ENCODE assay signal across 12 cellular contexts in the genomic region with DNA sequence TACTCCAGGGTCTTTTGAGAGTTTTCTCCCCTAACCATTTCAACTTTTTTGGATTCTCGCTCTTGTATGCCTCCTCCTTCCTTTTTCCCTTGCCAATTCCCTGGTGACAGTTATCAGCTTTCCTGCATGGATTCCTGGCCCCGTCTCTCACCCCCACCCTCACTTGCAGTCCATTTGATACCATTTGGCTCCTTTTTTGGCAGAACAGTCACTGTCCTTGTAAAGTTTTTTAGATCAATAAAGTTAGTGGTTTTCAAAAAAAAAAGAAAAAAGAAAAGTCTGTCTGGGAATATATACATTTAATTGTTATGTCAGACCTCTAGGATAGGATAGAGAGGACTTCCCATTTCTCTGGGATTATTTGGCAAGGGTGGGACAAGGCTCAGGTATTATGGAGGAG. TPM values are rescaled to one million over a fixed set of nuclear protein-coding genes. Genes with fewer than 3 reads are reported as not detected.
DNase-seq lines count a peak whose midpoint lies in the region; ATAC-seq and TF ChIP-seq lines count a peak whose summit lies in the region.
"Had no signal": no experiment of that assay in that cellular context is flagged by ENCODE, and none has a peak within 500 bp of the region (broad histone marks: within the 10 kb centered on the region; RNA-seq: fewer than 3 reads in every experiment).

No MANE protein-coding gene starts in this region.

- no peak overlapping the region for H2BK120ac ChIP-seq in trophoblast cell (ENCODE audit: insufficient read depth, low read length, poor library complexity)

- H3K36me3 ChIP-seq in heart right ventricle (peaks cover 0 to 7% (median 0%) of the 10 kb centered on the region in 9 donors), trophoblast cell (ENCODE audit: control insufficient read depth in 1 of 2, insufficient read depth in 2 of 2, low read length in 2 of 2) (peaks cover 4 to 24% of the 10 kb centered on the region in 2 experiments), aorta (ENCODE audit: control insufficient read depth in 1 of 2, insufficient read depth in 2 of 2, low read length in 1 of 2) (peaks cover 0 to 2% of the 10 kb centered on the region in 2 donors)

- H3K18ac ChIP-seq in trophoblast cell (ENCODE audit: low read length), result no peak overlapping the region

- peaks cover 47% of the 10 kb centered on the region for H3K79me2 ChIP-seq in trophoblast cell (ENCODE audit: control insufficient read depth, insufficient read depth, low read length, poor library complexity)

- no peak overlapping the region for H3K23ac ChIP-seq in trophoblast cell (ENCODE audit: low read length)

- no peak overlapping the region for H3K14ac ChIP-seq in trophoblast cell (ENCODE audit: low read length)

- no peak overlapping the region for H2BK5ac ChIP-seq in trophoblast cell (ENCODE audit: low read depth, low read length, poor library complexity)

- ATAC-seq in heart right ventricle (no peak), Right ventricle myocardium superior (ENCODE audit: poor library complexity) (no peak), aorta (ENCODE audit: low FRiP score) (no peak)

- H3K4me1 ChIP-seq in heart right ventricle (peaks cover 59 to 100% (median 79%) of the 10 kb centered on the region in 9 donors), trophoblast cell (ENCODE audit: control insufficient read depth in 1 of 2, insufficient read depth in 2 of 2, low read length in 2 of 2) (peaks cover 46 to 47% of the 10 kb centered on the region in 2 experiments), aorta (ENCODE audit: control insufficient read depth in 1 of 2, insufficient read depth in 2 of 2, low read length in 2 of 2) (peaks cover 4 to 7% of the 10 kb centered on the region in 2 donors)

- H3K27ac ChIP-seq in heart right ventricle (peak overlapping the region; percentile 67 to 94 (median 90)), epithelial cell of prostate (peak overlapping the region; percentile 99), trophoblast cell (ENCODE audit: low read depth, low read length) (no peak overlapping the region), aorta (ENCODE audit: low read depth in 1 of 2, low read length in 2 of 2) (peak overlapping the region; percentile 59 to 94)

- DNase-seq in heart right ventricle (no peak), Right ventricle myocardium superior (no peak), epithelial cell of prostate (ENCODE audit: low read depth, low spot score) (no peak), trophoblast cell (no peak), aorta (no peak), DMS79 treated with DMSO at 0.1 percent for 48 hours (lab: John Stamatoyannopoulos, UW) (no peak), medulla oblongata (ENCODE audit: extremely low spot score) (no peak)
- no peak for DNase-seq in stimulated activated CD8-positive, alpha-beta memory T cell treated with anti-CD3 and anti-CD28 coated beads, Interleukin-4, amount 100 ng/mL, for 48 hours
- DNase-seq: activated CD8-positive, alpha-beta memory T cell treated with anti-CD3 and anti-CD28 coated beads, Interleukin-2, amount 10 ng/mL, durations not matched to agents 7 days and 5 days; DND-41; retina; RPMI8226 had no signal

- peak overlapping the region in 1 of 10 donors; percentile 21 for H3K4me3 ChIP-seq in heart right ventricle
- no peak overlapping the region for H3K4me3 ChIP-seq in trophoblast cell (ENCODE audit: low read depth, low read length)
- H3K4me3 ChIP-seq in aorta (ENCODE audit: low read length in 2 of 2), result no peak overlapping the region

- H4K91ac ChIP-seq in trophoblast cell (ENCODE audit: low read depth, low read length), result no peak overlapping the region

- H3K9me3 ChIP-seq in heart right ventricle, result no peaks in the 10 kb centered on the region
- no peaks in the 10 kb centered on the region for H3K9me3 ChIP-seq in trophoblast cell (ENCODE audit: insufficient read depth, low read depth, low read length)
- H3K9me3 ChIP-seq in aorta (ENCODE audit: control insufficient read depth, low read length), result no peaks in the 10 kb centered on the region

- no peak overlapping the region for H4K8ac ChIP-seq in trophoblast cell (ENCODE audit: low read depth, low read length)

- no peak overlapping the region for H2AFZ ChIP-seq in trophoblast cell (ENCODE audit: insufficient read depth, low read length, poor library complexity)

- H3K4me2 ChIP-seq in trophoblast cell (ENCODE audit: low read length), result no peak overlapping the region

- no peak overlapping the region for H3K9ac ChIP-seq in trophoblast cell (ENCODE audit: low read length)

- H2AK5ac ChIP-seq in trophoblast cell (ENCODE audit: low read length), result no peak overlapping the region

- intact Hi-C loops in heart right ventricle (cut with DNase I) (loop anchor here in 5 of 10 donors (2.0 to 5.0 kb wide), 2 partner anchors 40 to 42 kb away; partner anchors contain the start of gene ACTN1 (in 5 of the 5)), Right ventricle myocardium superior (cut with DNase I) (no loop called here), aorta (cut with DNase I) (no loop called here)

- H4K12ac ChIP-seq in trophoblast cell (ENCODE audit: low read depth, low read length), result no peak overlapping the region

- 32 to 41% methylated on average over 2 of the region's 2 CpGs for WGBS in heart right ventricle, 2 donors
- WGBS in trophoblast cell (ENCODE audit: extremely low coverage, insufficient coverage, insufficient read length), result no CpG with 5 or more reads among the region's 2 CpGs
- 10 to 13% methylated on average over 2 of the region's 2 CpGs for WGBS in aorta, 2 donors

- H3K27me3 ChIP-seq in heart right ventricle (no peaks in the 10 kb centered on the region), trophoblast cell (ENCODE audit: insufficient read depth, low read length) (no peaks in the 10 kb centered on the region), aorta (ENCODE audit: control insufficient read depth in 1 of 2, insufficient read depth in 2 of 2, low read length in 1 of 2) (no peaks in the 10 kb centered on the region)

- H2BK12ac ChIP-seq in trophoblast cell (ENCODE audit: low read length), result no peak overlapping the region

- TF ChIP-seq CTCF in heart right ventricle (IDR thresholded peaks at IDR 0.05), result no peak

- peaks cover 22% of the 10 kb centered on the region for H3K79me1 ChIP-seq in trophoblast cell (ENCODE audit: low read length)

- H3K4ac ChIP-seq in trophoblast cell (ENCODE audit: low read depth, low read length), result peak overlapping the region; percentile 37

RNA-seq across cellular contexts. Expression of gene ACTN1, which starts 42.1 kb away (rescaled TPM):
- total RNA-seq in heart right ventricle (100 to 1,000 TPM in 6 of 10 donors, 10 to 100 TPM in 4; 82.5 to 235 (median 112) TPM), Right ventricle myocardium superior (92.5 TPM), aorta (1,000 to 10,000 TPM in 1 of 2 donors, 100 to 1,000 TPM in 1; 883 to 1,590 TPM)
- polyA plus RNA-seq in heart right ventricle (100 to 1,000 TPM in 1 of 2 donors, 10 to 100 TPM in 1; 67.2 to 104 TPM), aorta (100 to 1,000 TPM in 1 of 2 donors, 10 to 100 TPM in 1; 82.0 to 378 TPM)
- 427 and 440 TPM in 2 replicates for polyA plus RNA-seq in trophoblast cell (2013)
